In genomic region chr5:143985832-143986485, GRCh38 we compare ENCODE assay signal across 1 cellular context.
TF ChIP-seq lines count a peak whose summit lies in the region.

No MANE protein-coding gene starts in this region.

TF ChIP-seq in GM23338, 12 proteins besides CTCF, POLR2A, EP300 and RAD21 (continued from another document):
- no peak for TF ChIP-seq REST (IDR thresholded peaks at IDR 0.05; ENCODE audit: unreplicated experiment)
- no peak for TF ChIP-seq CREB1 (CRISPR knock-in tag; IDR thresholded peaks at IDR 0.05; ENCODE audit: low read depth)
- TF ChIP-seq NANOG (IDR thresholded peaks at IDR 0.05; ENCODE audit: borderline replicate concordance), result no peak
- no peak for TF ChIP-seq EZH2 (IDR thresholded peaks at IDR 0.05; ENCODE audit: low read depth, unreplicated experiment)
- no peak for TF ChIP-seq EZH2phosphoT487 (IDR thresholded peaks at IDR 0.05; ENCODE audit: unreplicated experiment)
TF ChIP-seq in GM23338: peak in this region for 0.
